Comparison of ENCODE assay signal across 15 cellular contexts in genomic region chr18:22542400-22542835, GRCh38.
A peak's percentile ranks its signal among the peaks of the same experiment; 100 is the strongest.
DNase-seq lines count a peak whose midpoint lies in the region; ATAC-seq and TF ChIP-seq lines count a peak whose summit lies in the region.
"Had no signal": no experiment of that assay in that cellular context is flagged by ENCODE, and none has a peak within 500 bp of the region (broad histone marks: within the 10 kb centered on the region; RNA-seq: fewer than 3 reads in every experiment).

No MANE protein-coding gene starts in this region.

- no peaks in the 10 kb centered on the region for H3K9me3 ChIP-seq in ascending aorta
- H3K9me3 ChIP-seq: esophagus squamous epithelium had no signal

- H3K36me3 ChIP-seq in ascending aorta, result no peaks in the 10 kb centered on the region
- H3K36me3 ChIP-seq: esophagus squamous epithelium, neural progenitor cell had no signal

- no peaks in the 10 kb centered on the region for H3K36me3 Mint-ChIP-seq in nephron (ENCODE audit: low read depth)
- H3K36me3 Mint-ChIP-seq: neural progenitor cell had no signal

- H3K9me3 Mint-ChIP-seq in nephron, result no peaks in the 10 kb centered on the region
- H3K9me3 Mint-ChIP-seq in stimulated activated naive CD8-positive, alpha-beta T cell treated with anti-CD3 and anti-CD28 coated beads, Interleukin-15, amount 100 ng/mL, for 72 hours, result peaks cover 0 to 7% of the 10 kb centered on the region in 2 donors
- H3K9me3 Mint-ChIP-seq: activated CD4-positive, alpha-beta T cell treated with anti-CD3 and anti-CD28 coated beads, Interleukin-2, amount 10 ng/mL, durations not matched to agents 24 days and 14 days had no signal

- no peaks in the 10 kb centered on the region for H3K27me3 Mint-ChIP-seq in nephron (ENCODE audit: low read depth)
- H3K27me3 Mint-ChIP-seq in stimulated activated naive CD8-positive, alpha-beta T cell treated with anti-CD3 and anti-CD28 coated beads, Interleukin-15, amount 100 ng/mL, for 72 hours, result peaks cover 7% of the 10 kb centered on the region
- H3K27me3 Mint-ChIP-seq: activated CD4-positive, alpha-beta T cell treated with anti-CD3 and anti-CD28 coated beads, Interleukin-2, amount 10 ng/mL, durations not matched to agents 24 days and 14 days had no signal

- DNase-seq in AG10803 (ENCODE audit: low read depth), result peak; percentile 81
- peak in 1 of 2 donors; percentile 77 for DNase-seq in ascending aorta (ENCODE audit: low spot score in 2 of 2)
- DNase-seq in glomerular visceral epithelial cell (ENCODE audit: extremely low spot score), result peak; percentile 24
- no peak for DNase-seq in GM19238 (ENCODE audit: insufficient read length, low spot score)
- no peak for DNase-seq in NCI-H345 (lab: John Stamatoyannopoulos, UW)
- DNase-seq in stimulated activated CD4-positive, alpha-beta T cell treated with anti-CD3 and anti-CD28 coated beads, Interleukin-4, amount 100 ng/mL, for 24 hours, result no peak
- no peak for DNase-seq in stimulated activated naive CD8-positive, alpha-beta T cell treated with anti-CD3 and anti-CD28 coated beads, Interleukin-15, amount 100 ng/mL, for 72 hours
- DNase-seq: activated CD4-positive, alpha-beta T cell treated with anti-CD3 and anti-CD28 coated beads, Interleukin-2, amount 10 ng/mL, durations not matched to agents 24 days and 14 days; esophagus squamous epithelium; Kasumi-1; NCI-H2171 treated with DMSO at 0.1 percent for 48 hours; stimulated activated CD4-positive, alpha-beta T cell treated with anti-CD3 and anti-CD28 coated beads, Interleukin-12 subunit alpha, Interleukin-12 subunit beta, amount 100 ng/mL, for 4 hours had no signal

- intact Hi-C loops in ascending aorta (cut with DNase I), result loop anchor here (5.0 kb wide), 1 partner anchor 55 kb away; no protein-coding TSS in a partner anchor

- peaks cover 11 to 44% of the 10 kb centered on the region in 2 donors for H3K4me1 ChIP-seq in ascending aorta
- H3K4me1 ChIP-seq: neural progenitor cell had no signal

- H3K4me1 Mint-ChIP-seq in nephron, result peaks cover 54% of the 10 kb centered on the region
- H3K4me1 Mint-ChIP-seq in stimulated activated naive CD8-positive, alpha-beta T cell treated with anti-CD3 and anti-CD28 coated beads, Interleukin-15, amount 100 ng/mL, for 72 hours, result no peaks in the 10 kb centered on the region
- H3K4me1 Mint-ChIP-seq: activated CD4-positive, alpha-beta T cell treated with anti-CD3 and anti-CD28 coated beads, Interleukin-2, amount 10 ng/mL, durations not matched to agents 24 days and 14 days had no signal

- peak overlapping the region; percentile 62 to 65 for H3K27ac ChIP-seq in ascending aorta
- H3K27ac ChIP-seq: neural progenitor cell had no signal

- no peak overlapping the region for H3K4me3 ChIP-seq in AG10803 (ENCODE audit: low read length)
- no peak overlapping the region for H3K4me3 ChIP-seq in ascending aorta
- H3K4me3 ChIP-seq: esophagus squamous epithelium, neural progenitor cell had no signal

- ATAC-seq in stimulated activated naive CD8-positive, alpha-beta T cell treated with anti-CD3 and anti-CD28 coated beads, Interleukin-15, amount 100 ng/mL, for 72 hours, result no peak

- TF ChIP-seq CTCF in AG10803 (conservative IDR thresholded peaks at IDR 0.05; ENCODE audit: low read length), result no peak
- no peak for TF ChIP-seq CTCF in ascending aorta (IDR thresholded peaks at IDR 0.05)
- TF ChIP-seq CTCF in nephron (IDR thresholded peaks at IDR 0.05; ENCODE audit: unreplicated experiment in 3 of 3), result no peak

- peak overlapping the region in 1 of 3 experiments; percentile 38 for H3K4me3 Mint-ChIP-seq in nephron
- no peak overlapping the region for H3K4me3 Mint-ChIP-seq in stimulated activated naive CD8-positive, alpha-beta T cell treated with anti-CD3 and anti-CD28 coated beads, Interleukin-15, amount 100 ng/mL, for 72 hours
- H3K4me3 Mint-ChIP-seq: activated CD4-positive, alpha-beta T cell treated with anti-CD3 and anti-CD28 coated beads, Interleukin-2, amount 10 ng/mL, durations not matched to agents 24 days and 14 days; neural progenitor cell; T-helper 1 cell treated with Interleukin-12 subunit alpha and Interleukin-12 subunit beta and Interleukin-4 antibody, amounts not matched to agents 30 μg/mL and 1 μg/mL, for 36 hours had no signal

- H3K27me3 ChIP-seq in ascending aorta, result no peaks in the 10 kb centered on the region
- H3K27me3 ChIP-seq: esophagus squamous epithelium, neural progenitor cell had no signal

- peak overlapping the region in 2 of 3 experiments; percentile 77 to 80 for H3K27ac Mint-ChIP-seq in nephron
- H3K27ac Mint-ChIP-seq in stimulated activated naive CD8-positive, alpha-beta T cell treated with anti-CD3 and anti-CD28 coated beads, Interleukin-15, amount 100 ng/mL, for 72 hours, result no peak overlapping the region
- H3K27ac Mint-ChIP-seq: activated CD4-positive, alpha-beta T cell treated with anti-CD3 and anti-CD28 coated beads, Interleukin-2, amount 10 ng/mL, durations not matched to agents 24 days and 14 days; neural progenitor cell; T-helper 1 cell treated with Interleukin-12 subunit alpha and Interleukin-12 subunit beta and Interleukin-4 antibody, amounts not matched to agents 30 μg/mL and 1 μg/mL, for 36 hours had no signal

Comparison
In these comparisons a context has a peak if more than half of its experiments do, and no peak if none do; other contexts are left out.
1. DNase-seq: peak in AG10803 (single experiment) and glomerular visceral epithelial cell (single experiment); none in GM19238 (single experiment), NCI-H345 (single experiment), stimulated activated CD4-positive, alpha-beta T cell treated with anti-CD3 and anti-CD28 coated beads, Interleukin-4, amount 100 ng/mL, for 24 hours (single experiment) and stimulated activated naive CD8-positive, alpha-beta T cell treated with anti-CD3 and anti-CD28 coated beads, Interleukin-15, amount 100 ng/mL, for 72 hours (0 of 2).
2. H3K27ac Mint-ChIP-seq: peak in nephron (2 of 3); none in stimulated activated naive CD8-positive, alpha-beta T cell treated with anti-CD3 and anti-CD28 coated beads, Interleukin-15, amount 100 ng/mL, for 72 hours (0 of 2).